16 cellular contexts compared by ENCODE assay signal in the genomic region with DNA sequence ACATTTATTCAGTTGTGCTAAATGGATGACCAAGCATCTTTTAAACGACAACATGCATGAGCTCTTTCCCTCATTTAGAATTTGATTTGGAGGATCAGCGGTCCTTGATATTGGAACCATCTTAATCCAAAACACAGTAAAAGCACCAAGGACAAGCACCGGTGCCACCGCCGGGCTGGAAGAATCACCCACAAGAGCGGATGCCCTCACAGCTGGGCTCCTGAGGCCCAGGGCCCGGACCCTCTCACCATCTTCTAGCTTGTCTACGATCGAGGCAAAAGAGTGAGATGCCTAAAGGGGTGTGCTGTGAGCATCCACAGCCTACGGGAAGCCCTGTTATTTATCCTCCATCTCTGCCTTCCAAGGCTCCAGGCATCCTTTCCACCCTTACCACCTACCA.
"Had no signal": no experiment of that assay in that cellular context is flagged by ENCODE, and none has a peak within 500 bp of the region (broad histone marks: within the 10 kb centered on the region; RNA-seq: fewer than 3 reads in every experiment).

No MANE protein-coding gene starts in this region.

- H3K4me3 Mint-ChIP-seq: central memory CD8-positive, alpha-beta T cell; nephron; stimulated activated naive CD8-positive, alpha-beta T cell treated with anti-CD3 and anti-CD28 coated beads, Interleukin-15, Interleukin-2, amounts not matched to agents 100 ng/mL and 50 ng/mL, for 24 hours had no signal

- H3K9ac ChIP-seq: parathyroid adenoma had no signal

- H3K9me3 ChIP-seq: heart left ventricle, psoas muscle, upper lobe of left lung, uterus had no signal

- H2AFZ ChIP-seq: parathyroid adenoma had no signal

- DNase-seq: effector memory CD4-positive, alpha-beta T cell; heart left ventricle; hypothalamus; mammary epithelial cell; psoas muscle; retina; stimulated activated CD4-positive, alpha-beta T cell treated with anti-CD3 and anti-CD28 coated beads, Interleukin-2, amount 100 ng/mL, for 24 hours; upper lobe of left lung; uterus had no signal

- H3K27me3 Mint-ChIP-seq: stimulated activated naive CD8-positive, alpha-beta T cell treated with anti-CD3 and anti-CD28 coated beads, Interleukin-15, Interleukin-2, amounts not matched to agents 100 ng/mL and 50 ng/mL, for 24 hours had no signal

- H3K4me1 Mint-ChIP-seq: central memory CD8-positive, alpha-beta T cell had no signal

- FAIRE-seq: frontal cortex had no signal

- H3K79me2 ChIP-seq: parathyroid adenoma had no signal

- H3K4me1 ChIP-seq: parathyroid adenoma, psoas muscle, upper lobe of left lung, uterus had no signal

- H3K4me3 ChIP-seq: heart left ventricle, psoas muscle, upper lobe of left lung, uterus had no signal

- H3K27ac ChIP-seq: heart left ventricle, parathyroid adenoma, psoas muscle, upper lobe of left lung had no signal

- H3K9me3 Mint-ChIP-seq: central memory CD8-positive, alpha-beta T cell; nephron; stimulated activated naive CD8-positive, alpha-beta T cell treated with anti-CD3 and anti-CD28 coated beads, Interleukin-15, Interleukin-2, amounts not matched to agents 100 ng/mL and 50 ng/mL, for 24 hours had no signal

- H3K27me3 ChIP-seq: heart left ventricle, upper lobe of left lung, uterus had no signal

- ATAC-seq: esophagus mucosa, heart left ventricle, psoas muscle, sciatic nerve had no signal

- H3K27ac Mint-ChIP-seq: nephron; stimulated activated naive CD8-positive, alpha-beta T cell treated with anti-CD3 and anti-CD28 coated beads, Interleukin-15, Interleukin-2, amounts not matched to agents 100 ng/mL and 50 ng/mL, for 24 hours had no signal
